In the genomic region with DNA sequence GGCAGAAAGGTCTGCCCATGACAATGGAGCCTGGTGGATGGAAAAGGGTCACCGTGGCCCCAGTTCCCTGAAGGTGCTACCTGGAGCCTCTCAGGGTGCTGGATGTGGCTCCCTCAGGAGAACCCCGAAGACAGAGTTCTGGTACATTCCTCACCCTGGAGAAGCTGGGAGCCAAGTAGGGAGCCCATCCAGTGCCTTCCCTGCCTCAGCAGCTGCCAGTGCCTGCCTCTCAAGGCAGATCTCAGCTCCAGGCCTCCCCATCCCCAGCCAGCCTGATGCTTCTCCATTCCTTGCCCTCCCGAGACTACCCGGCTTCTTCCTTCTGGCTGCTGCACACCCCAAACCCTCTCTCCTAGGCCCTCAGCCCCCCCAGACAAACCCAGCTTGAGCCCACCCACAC, we compare ENCODE assay signal across 1 cellular context.
TF ChIP-seq lines count a peak whose summit lies in the region.

No MANE protein-coding gene starts in this region.

TF ChIP-seq in H1, 55 proteins besides CTCF, POLR2A, EP300 and RAD21:
- TF ChIP-seq FOSL1 (IDR thresholded peaks at IDR 0.05; ENCODE audit: insufficient read depth, low read depth, low read length): no peak
- no peak for TF ChIP-seq CHD2 (IDR thresholded peaks at IDR 0.05; ENCODE audit: low read length)
- TF ChIP-seq NRF1 (IDR thresholded peaks at IDR 0.05; ENCODE audit: low read depth, low read length): no peak
- no peak for TF ChIP-seq MAFK (IDR thresholded peaks at IDR 0.05; ENCODE audit: low read depth, low read length)
- TF ChIP-seq BRCA1 (IDR thresholded peaks at IDR 0.05; ENCODE audit: low read depth, low read length): no peak
- no peak for TF ChIP-seq SP2 (IDR thresholded peaks at IDR 0.05; ENCODE audit: low read length)
- no peak for TF ChIP-seq SRF (IDR thresholded peaks at IDR 0.05; ENCODE audit: low read depth, low read length)
- no peak for TF ChIP-seq SUZ12 (IDR thresholded peaks at IDR 0.05; ENCODE audit: low read length)
- no peak for TF ChIP-seq HDAC6 (IDR thresholded peaks at IDR 0.05; ENCODE audit: low read depth, low read length)
- TF ChIP-seq ATF3 (IDR thresholded peaks at IDR 0.05; ENCODE audit: insufficient read depth, low read depth, low read length): no peak
- TF ChIP-seq ZNF274 (IDR thresholded peaks at IDR 0.05; ENCODE audit: borderline replicate concordance, extremely low read depth, low read length): no peak
- no peak for TF ChIP-seq EZH2 (IDR thresholded peaks at IDR 0.05; ENCODE audit: low read depth, low read length, severe bottlenecking)
- TF ChIP-seq GABPA (IDR thresholded peaks at IDR 0.05; ENCODE audit: borderline replicate concordance, insufficient read depth, low read length): no peak
- no peak for TF ChIP-seq CHD7 (IDR thresholded peaks at IDR 0.05; ENCODE audit: insufficient replicate concordance, low read length)
- no peak for TF ChIP-seq BACH1 (IDR thresholded peaks at IDR 0.05; ENCODE audit: low read length)
- no peak for TF ChIP-seq POU5F1 (IDR thresholded peaks at IDR 0.05; ENCODE audit: low read depth, low read length)
- no peak for TF ChIP-seq TAF1 (IDR thresholded peaks at IDR 0.05; ENCODE audit: low read depth, low read length)
- no peak for TF ChIP-seq KDM1A (IDR thresholded peaks at IDR 0.05; ENCODE audit: borderline replicate concordance, low read length)
